ENCODE assay signal across 9 cellular contexts in the genomic region with DNA sequence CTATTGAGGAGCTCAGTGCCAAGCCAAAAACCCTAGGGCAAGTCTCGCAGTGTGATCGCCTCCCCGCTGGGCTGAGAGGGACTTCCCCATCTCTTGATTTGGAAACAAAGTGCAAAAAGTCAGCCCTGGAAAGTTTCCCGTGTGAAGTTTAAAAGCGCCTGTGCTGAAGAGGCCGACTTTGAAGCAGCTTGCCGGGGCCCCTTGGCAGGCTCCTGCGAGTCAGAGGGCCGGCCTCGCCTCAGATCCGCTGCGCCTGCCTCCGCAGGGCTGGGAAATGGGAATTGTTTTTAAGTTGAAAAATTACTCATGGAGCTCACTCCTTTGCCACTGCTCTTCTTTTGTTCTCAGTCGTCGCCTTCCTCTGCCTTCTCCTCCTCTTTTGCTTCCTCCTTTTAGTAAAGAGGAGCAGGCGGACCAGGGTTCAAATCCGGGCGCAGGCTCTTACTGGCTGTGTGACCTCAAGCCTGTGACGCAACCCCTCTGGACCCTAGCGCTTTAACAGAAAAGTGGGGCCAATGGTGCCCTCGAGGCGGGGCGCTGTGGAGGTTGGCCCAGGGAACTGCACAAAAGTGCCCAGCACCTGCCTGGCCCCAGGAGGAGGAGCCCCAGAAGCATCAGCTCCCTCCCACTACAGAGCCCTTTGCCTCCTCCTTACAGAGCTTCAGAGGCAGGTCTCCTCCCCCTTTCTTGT. TPM values are rescaled to one million over a fixed set of nuclear protein-coding genes. Genes with fewer than 3 reads are reported as not detected.
DNase-seq lines count a peak whose midpoint lies in the region; ATAC-seq and TF ChIP-seq lines count a peak whose summit lies in the region.
"Had no signal": no experiment of that assay in that cellular context is flagged by ENCODE, and none has a peak within 500 bp of the region (broad histone marks: within the 10 kb centered on the region; RNA-seq: fewer than 3 reads in every experiment).

No MANE protein-coding gene starts in this region.

- no peak overlapping the region for H3K27ac Mint-ChIP-seq in activated CD8-positive, alpha-beta memory T cell treated with anti-CD3 and anti-CD28 coated beads, Interleukin-2, amount 10 ng/mL, durations not matched to agents 7 days and 5 days
- H3K27ac Mint-ChIP-seq in Caco-2 (ENCODE audit: unreplicated experiment), result no peak overlapping the region

- intact Hi-C loops in Caco-2 (cut with micrococcal nuclease; ENCODE audit: unreplicated experiment), result no loop called here

- POLR2A ChIA-PET in Caco-2 (lab: Charles Lee), result no interaction called here

- BruUV-seq in Caco-2 (replicated peaks; lab: Mats Ljungman, UMichigan), result no TSS peak

- ATAC-seq in GM18909 (IDR thresholded peaks at IDR 0.05; ENCODE audit: poor library complexity, unreplicated experiment) (peak; percentile 42), lung (ENCODE audit: insufficient read depth, low FRiP score) (no peak)
- ATAC-seq in activated CD8-positive, alpha-beta memory T cell treated with anti-CD3 and anti-CD28 coated beads, Interleukin-2, amount 10 ng/mL, durations not matched to agents 7 days and 5 days, result no peak

- no peak overlapping the region for H3K27ac ChIP-seq in lung (ENCODE audit: low read depth in 1 of 2, low read length in 1 of 2)

- peaks cover 0 to 13% of the 10 kb centered on the region in 2 donors for H3K4me1 ChIP-seq in lung (ENCODE audit: control insufficient read depth in 2 of 2, insufficient read depth in 2 of 2, low read length in 2 of 2)
- H3K4me1 ChIP-seq in Caco-2, result 0 out of 2 replicates have a peak, but pooled peaks cover 6% of the 10 kb centered on the region
- H3K4me1 ChIP-seq in BE2C, result no peaks in the 10 kb centered on the region

- H3K27me3 ChIP-seq in lung (ENCODE audit: control insufficient read depth, insufficient read depth), result peaks cover 4% of the 10 kb centered on the region
- peaks cover 11% of the 10 kb centered on the region for H3K27me3 ChIP-seq in Caco-2 (replicated peaks; ENCODE audit: control insufficient read depth, insufficient read depth, low read length)
- H3K27me3 ChIP-seq in BE2C, result peaks cover 81% of the 10 kb centered on the region

- no peak overlapping the region for H3K4me3 Mint-ChIP-seq in activated CD8-positive, alpha-beta memory T cell treated with anti-CD3 and anti-CD28 coated beads, Interleukin-2, amount 10 ng/mL, durations not matched to agents 7 days and 5 days
- no peak overlapping the region for H3K4me3 Mint-ChIP-seq in Caco-2 (ENCODE audit: unreplicated experiment)

- no peak for TF ChIP-seq CTCF in lung (IDR thresholded peaks at IDR 0.05; ENCODE audit: control extremely low read depth, extremely low read depth)
- TF ChIP-seq CTCF in Caco-2 (IDR thresholded peaks at IDR 0.05; ENCODE audit: insufficient read depth in 1 of 2, low read depth in 1 of 2, low read length in 1 of 2, severe bottlenecking in 1 of 2, unreplicated experiment in 1 of 2), result no peak
- TF ChIP-seq CTCF in BE2C (IDR thresholded peaks at IDR 0.05; ENCODE audit: low read depth, low read length), result no peak

- 5 to 10% methylated on average over 23 of the region's 23 CpGs for WGBS in lung, 2 donors

- H3K9me3 Mint-ChIP-seq in activated CD8-positive, alpha-beta memory T cell treated with anti-CD3 and anti-CD28 coated beads, Interleukin-2, amount 10 ng/mL, durations not matched to agents 7 days and 5 days (ENCODE audit: low read depth), result no peaks in the 10 kb centered on the region
- H3K9me3 Mint-ChIP-seq in Caco-2 (ENCODE audit: unreplicated experiment), result no peaks in the 10 kb centered on the region

- DNase-seq in AG20443 (ENCODE audit: low spot score) (peak; percentile 44), lung (ENCODE audit: low spot score) (peak; percentile 36), occipital lobe (lab: John Stamatoyannopoulos, UW) (no peak), Caco-2 (no peak), GM19240 (ENCODE audit: insufficient read length, low spot score) (no peak), BE2C (no peak)
- peak; percentile 43 for DNase-seq in activated CD8-positive, alpha-beta memory T cell treated with anti-CD3 and anti-CD28 coated beads, Interleukin-2, amount 10 ng/mL, durations not matched to agents 7 days and 5 days

- H3K36me3 Mint-ChIP-seq in activated CD8-positive, alpha-beta memory T cell treated with anti-CD3 and anti-CD28 coated beads, Interleukin-2, amount 10 ng/mL, durations not matched to agents 7 days and 5 days, result no peaks in the 10 kb centered on the region
- H3K36me3 Mint-ChIP-seq in Caco-2 (ENCODE audit: insufficient read depth, unreplicated experiment), result no peaks in the 10 kb centered on the region
- H3K36me3 Mint-ChIP-seq: brain had no signal

- H3K4me1 Mint-ChIP-seq in activated CD8-positive, alpha-beta memory T cell treated with anti-CD3 and anti-CD28 coated beads, Interleukin-2, amount 10 ng/mL, durations not matched to agents 7 days and 5 days, result peaks cover 25% of the 10 kb centered on the region
- H3K4me1 Mint-ChIP-seq in Caco-2 (ENCODE audit: low read depth, unreplicated experiment), result peaks cover 5% of the 10 kb centered on the region

- peaks cover 72% of the 10 kb centered on the region for H3K27me3 Mint-ChIP-seq in activated CD8-positive, alpha-beta memory T cell treated with anti-CD3 and anti-CD28 coated beads, Interleukin-2, amount 10 ng/mL, durations not matched to agents 7 days and 5 days
- peaks cover 44% of the 10 kb centered on the region for H3K27me3 Mint-ChIP-seq in Caco-2 (ENCODE audit: insufficient read depth, unreplicated experiment)

- no peaks in the 10 kb centered on the region for H3K36me3 ChIP-seq in lung (ENCODE audit: control insufficient read depth in 2 of 2, insufficient read depth in 2 of 2, low read length in 2 of 2)
- H3K36me3 ChIP-seq in Caco-2 (ENCODE audit: control insufficient read depth, insufficient read depth, low read length), result no peaks in the 10 kb centered on the region
- H3K36me3 ChIP-seq in BE2C, result no peaks in the 10 kb centered on the region

- H3K9me3 ChIP-seq in lung (ENCODE audit: control insufficient read depth in 2 of 2, insufficient read depth in 1 of 2, low read length in 1 of 2) (no peaks in the 10 kb centered on the region), Caco-2 (no peaks in the 10 kb centered on the region), BE2C (no peaks in the 10 kb centered on the region; the same call in 1 of the 2 replicates)

- no peak overlapping the region for H3K4me3 ChIP-seq in lung
- no peak overlapping the region for H3K4me3 ChIP-seq in Caco-2 (ENCODE audit: low read depth, low read length)
- no peak overlapping the region for H3K4me3 ChIP-seq in BE2C (ENCODE audit: low read depth, low read length)

- CTCF ChIA-PET in activated CD8-positive, alpha-beta memory T cell treated with anti-CD3 and anti-CD28 coated beads, Interleukin-2, amount 10 ng/mL, durations not matched to agents 7 days and 5 days (lab: Charles Lee), result no interaction called here
- CTCF ChIA-PET in Caco-2 (lab: Charles Lee), result no interaction called here

RNA-seq across cellular contexts. Expression of gene LHX2, which starts 14.7 kb away (rescaled TPM):
- total RNA-seq in activated CD8-positive, alpha-beta memory T cell treated with anti-CD3 and anti-CD28 coated beads, Interleukin-2, amount 10 ng/mL, durations not matched to agents 7 days and 5 days, result not detected
- total RNA-seq in lung, result under 1 TPM in 1 of 2 donors, not detected in 1; 0.31 TPM
- polyA plus RNA-seq in lung, result under 1 TPM in 1 of 2 donors, not detected in 1; 0.07 TPM
- 189 TPM for total RNA-seq in occipital lobe
- total RNA-seq in Caco-2 (2022), result 2.6 and 4.0 TPM in 2 replicates
- polyA plus RNA-seq in BE2C (2012; ENCODE audit: insufficient read depth, insufficient read length, low read depth), result not detected

Comparison
In these comparisons a context has a peak if more than half of its experiments do, and no peak if none do; other contexts are left out.
1. DNase-seq: peak in AG20443 (single experiment), activated CD8-positive, alpha-beta memory T cell treated with anti-CD3 and anti-CD28 coated beads, Interleukin-2, amount 10 ng/mL, durations not matched to agents 7 days and 5 days (single experiment) and lung (single experiment); none in occipital lobe (single experiment), Caco-2 (0 of 2), GM19240 (single experiment) and BE2C (single experiment).
2. RNA of gene LHX2, which starts 14.7 kb away (total RNA-seq): 189 TPM in occipital lobe (single experiment); 2.6 to 4.0 TPM in Caco-2, 0.31 TPM in lung and not detected in activated CD8-positive, alpha-beta memory T cell treated with anti-CD3 and anti-CD28 coated beads, Interleukin-2, amount 10 ng/mL, durations not matched to agents 7 days and 5 days; every median in the first group is over 10 times any median in the second.